ENCODE assay signal across 27 cellular contexts in the genomic region with DNA sequence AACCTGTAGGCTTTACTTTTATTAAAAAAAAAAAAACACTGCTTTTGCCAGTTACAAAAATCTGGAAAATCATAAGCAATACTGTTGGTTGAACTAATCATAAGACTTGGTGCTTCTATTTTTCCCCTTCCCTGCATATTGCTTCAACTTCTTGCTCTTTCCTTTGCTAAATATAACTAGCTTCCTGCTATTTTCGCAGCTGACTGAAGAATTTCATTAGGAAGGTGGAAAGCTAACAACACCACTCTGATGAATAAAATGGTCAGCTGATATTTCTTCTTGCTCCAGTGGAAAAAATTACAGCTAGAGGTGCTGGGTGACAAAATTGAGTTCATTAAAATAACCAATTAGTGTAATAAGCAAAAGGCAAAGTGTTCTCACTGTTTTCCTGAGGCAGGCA. TPM values are rescaled to one million over a fixed set of nuclear protein-coding genes. Genes with fewer than 3 reads are reported as not detected.
"Had no signal": no experiment of that assay in that cellular context is flagged by ENCODE, and none has a peak within 500 bp of the region (broad histone marks: within the 10 kb centered on the region; RNA-seq: fewer than 3 reads in every experiment).

No MANE protein-coding gene starts in this region.

- H3K9ac ChIP-seq: KMS-11 had no signal

- ATAC-seq: activated T-helper 17 cell treated with anti-CD3 and anti-CD28 coated beads, Interleukin-2, amount 50 U/mL, for 72 hours had no signal

- H3K9me3 Mint-ChIP-seq: activated B cell treated with CpG ODN at 0.5 μM for 24 hours; activated CD4-positive, alpha-beta memory T cell treated with anti-CD3 and anti-CD28 coated beads for 36 hours; activated CD4-positive, alpha-beta T cell treated with anti-CD3 and anti-CD28 coated beads, Interleukin-2, amount 10 ng/mL, durations not matched to agents 24 days and 14 days; activated naive CD4-positive, alpha-beta T cell treated with anti-CD3 and anti-CD28 coated beads, Interleukin-2, amount 10 ng/mL, durations not matched to agents 7 days and 5 days; activated naive CD8-positive, alpha-beta T cell treated with anti-CD3 and anti-CD28 coated beads, Interleukin-2, amount 10 ng/mL, durations not matched to agents 7 days and 5 days; activated T-helper 17 cell treated with anti-CD3 and anti-CD28 coated beads, Interleukin-2, amount 50 U/mL, for 72 hours; T-helper 1 cell treated with Interleukin-12 subunit alpha and Interleukin-12 subunit beta and Interleukin-4 antibody, amounts not matched to agents 30 μg/mL and 1 μg/mL, for 36 hours had no signal

- DNase-seq: activated B cell treated with CpG ODN at 0.5 μM for 24 hours; activated CD4-positive, alpha-beta memory T cell treated with anti-CD3 and anti-CD28 coated beads for 36 hours; activated CD4-positive, alpha-beta T cell treated with anti-CD3 and anti-CD28 coated beads for 1 hour; activated CD4-positive, alpha-beta T cell treated with anti-CD3 and anti-CD28 coated beads, Interleukin-2, amount 10 ng/mL, durations not matched to agents 24 days and 14 days; activated gamma-delta T cell treated with Interleukin-2 at 50 U/mL for 16 hours; activated naive CD4-positive, alpha-beta T cell treated with anti-CD3 and anti-CD28 coated beads, Interleukin-2, amount 10 ng/mL, durations not matched to agents 7 days and 5 days; activated naive CD8-positive, alpha-beta T cell treated with anti-CD3 and anti-CD28 coated beads, Interleukin-2, amount 10 ng/mL, durations not matched to agents 7 days and 5 days; activated T-cell treated with anti-CD3 and anti-CD28 coated beads for 4 hours; activated T-cell treated with anti-CD3 and anti-CD28 coated beads, Interleukin-2, amount 50 U/mL, for 48 hours; adrenal gland; anterior cingulate cortex; caudate nucleus; NCI-H1092; NCI-H1417; NCI-H1930; NCI-H2171 treated with DMSO at 0.1 percent for 48 hours; NCI-H345; NCI-H510A treated with DMSO at 0.1 percent for 48 hours; SHP77 treated with DMSO at 0.1 percent for 48 hours; T-helper 9 cell had no signal

- H3K4me3 Mint-ChIP-seq: activated B cell treated with CpG ODN at 0.5 μM for 24 hours; activated CD4-positive, alpha-beta memory T cell treated with anti-CD3 and anti-CD28 coated beads for 36 hours; activated CD4-positive, alpha-beta T cell treated with anti-CD3 and anti-CD28 coated beads, Interleukin-2, amount 10 ng/mL, durations not matched to agents 24 days and 14 days; activated naive CD4-positive, alpha-beta T cell treated with anti-CD3 and anti-CD28 coated beads, Interleukin-2, amount 10 ng/mL, durations not matched to agents 7 days and 5 days; activated naive CD8-positive, alpha-beta T cell treated with anti-CD3 and anti-CD28 coated beads, Interleukin-2, amount 10 ng/mL, durations not matched to agents 7 days and 5 days; activated T-helper 17 cell treated with anti-CD3 and anti-CD28 coated beads, Interleukin-2, amount 50 U/mL, for 72 hours; T-helper 1 cell treated with Interleukin-12 subunit alpha and Interleukin-12 subunit beta and Interleukin-4 antibody, amounts not matched to agents 30 μg/mL and 1 μg/mL, for 36 hours had no signal

- H3K4me1 Mint-ChIP-seq: activated B cell treated with CpG ODN at 0.5 μM for 24 hours; activated CD4-positive, alpha-beta T cell treated with anti-CD3 and anti-CD28 coated beads, Interleukin-2, amount 10 ng/mL, durations not matched to agents 24 days and 14 days; activated naive CD4-positive, alpha-beta T cell treated with anti-CD3 and anti-CD28 coated beads, Interleukin-2, amount 10 ng/mL, durations not matched to agents 7 days and 5 days; activated naive CD8-positive, alpha-beta T cell treated with anti-CD3 and anti-CD28 coated beads, Interleukin-2, amount 10 ng/mL, durations not matched to agents 7 days and 5 days; activated T-helper 17 cell treated with anti-CD3 and anti-CD28 coated beads, Interleukin-2, amount 50 U/mL, for 72 hours had no signal

- H3K27ac Mint-ChIP-seq: activated B cell treated with CpG ODN at 0.5 μM for 24 hours; activated CD4-positive, alpha-beta memory T cell treated with anti-CD3 and anti-CD28 coated beads for 36 hours; activated CD4-positive, alpha-beta T cell treated with anti-CD3 and anti-CD28 coated beads, Interleukin-2, amount 10 ng/mL, durations not matched to agents 24 days and 14 days; activated naive CD4-positive, alpha-beta T cell treated with anti-CD3 and anti-CD28 coated beads, Interleukin-2, amount 10 ng/mL, durations not matched to agents 7 days and 5 days; activated naive CD8-positive, alpha-beta T cell treated with anti-CD3 and anti-CD28 coated beads, Interleukin-2, amount 10 ng/mL, durations not matched to agents 7 days and 5 days; activated T-helper 17 cell treated with anti-CD3 and anti-CD28 coated beads, Interleukin-2, amount 50 U/mL, for 72 hours; T-helper 1 cell treated with Interleukin-12 subunit alpha and Interleukin-12 subunit beta and Interleukin-4 antibody, amounts not matched to agents 30 μg/mL and 1 μg/mL, for 36 hours had no signal

- H3K4me1 ChIP-seq: adrenal gland, breast epithelium had no signal

- H3K9me3 ChIP-seq: adrenal gland, breast epithelium had no signal

- H3K4me3 ChIP-seq: adrenal gland, breast epithelium had no signal

- H3K36me3 ChIP-seq: adrenal gland, breast epithelium had no signal

- H3K27ac ChIP-seq: adrenal gland, breast epithelium, KMS-11 had no signal

- H3K36me3 Mint-ChIP-seq: activated CD4-positive, alpha-beta memory T cell treated with anti-CD3 and anti-CD28 coated beads for 36 hours; activated naive CD4-positive, alpha-beta T cell treated with anti-CD3 and anti-CD28 coated beads, Interleukin-2, amount 10 ng/mL, durations not matched to agents 7 days and 5 days; activated naive CD8-positive, alpha-beta T cell treated with anti-CD3 and anti-CD28 coated beads, Interleukin-2, amount 10 ng/mL, durations not matched to agents 7 days and 5 days had no signal

- H3K4me2 ChIP-seq: KMS-11 had no signal

- H3K27me3 ChIP-seq: adrenal gland, breast epithelium had no signal

RNA-seq across cellular contexts. Expression of gene MEPE, which starts 39.3 kb away (rescaled TPM):
- total RNA-seq: activated B cell treated with CpG ODN at 0.5 μM for 24 hours; activated CD4-positive, alpha-beta memory T cell treated with anti-CD3 and anti-CD28 coated beads for 36 hours; activated CD4-positive, alpha-beta T cell treated with anti-CD3 and anti-CD28 coated beads, Interleukin-2, amount 10 ng/mL, durations not matched to agents 24 days and 14 days; activated CD8-positive, alpha-beta memory T cell treated with anti-CD3 and anti-CD28 coated beads for 36 hours; activated naive CD8-positive, alpha-beta T cell treated with anti-CD3 and anti-CD28 coated beads, Interleukin-2, amount 10 ng/mL, durations not matched to agents 7 days and 5 days; activated T-helper 17 cell treated with anti-CD3 and anti-CD28 coated beads, Interleukin-2, amount 50 U/mL, for 72 hours; adrenal gland; breast epithelium; MCF 10A; SK-MEL-5 had no signal
- polyA plus RNA-seq: adrenal gland had no signal
